Comparison of ENCODE assay signal across 7 cellular contexts in genomic region chr7:44607141-44608068, GRCh38. TPM values are rescaled to one million over a fixed set of nuclear protein-coding genes. Genes with fewer than 3 reads are reported as not detected.
A peak's percentile ranks its signal among the peaks of the same experiment; 100 is the strongest.
DNase-seq lines count a peak whose midpoint lies in the region; ATAC-seq and TF ChIP-seq lines count a peak whose summit lies in the region.

No MANE protein-coding gene starts in this region.

- H3K4me2 ChIP-seq in HCT116 (ENCODE audit: low read length), result peak overlapping the region; percentile 72

- H3K4me1 ChIP-seq in HCT116 (ENCODE audit: control insufficient read depth in 1 of 2, insufficient read depth in 2 of 2, low read length in 2 of 2) (peaks cover 17 to 32% of the 10 kb centered on the region in 2 experiments), right cardiac atrium (ENCODE audit: control insufficient read depth, insufficient read depth, low read length) (no peaks in the 10 kb centered on the region), spleen (peaks cover 26 to 72% (median 49%) of the 10 kb centered on the region in 6 donors)

- POLR2A ChIA-PET in HCT116 (lab: Charles Lee), result interaction anchor here (0.7 to 2.3 kb wide), 9 partner anchors 7 to 241 kb away, joined by 3 to 14 read pairs (median 5); partner anchors contain the start of gene H2AZ2
- POLR2A ChIA-PET in T-cell (lab: Charles Lee), result interaction anchor here in 1 of 2 donors (0.5 to 3.1 kb wide), 10 partner anchors 13 to 503 kb away, joined by 3 to 26 read pairs (median 9); partner anchors contain the start of genes PURB and TMED4

- intact Hi-C loops in HCT116 (cut with micrococcal nuclease), result loop anchor here (5.0 kb wide), 1 partner anchor 140 kb away; the partner anchor contains the start of gene ZMIZ2
- intact Hi-C loops in right cardiac atrium (cut with DNase I), result no loop called here
- intact Hi-C loops in spleen (cut with DNase I; ENCODE audit: low total_unique reads), result loop anchor here (10.0 kb wide), 1 partner anchor 137 kb away; the partner anchor contains the start of gene ZMIZ2

- no peaks in the 10 kb centered on the region for H4K20me1 ChIP-seq in HCT116 (ENCODE audit: insufficient read depth)

- H3K27me3 ChIP-seq in HCT116 (ENCODE audit: insufficient read depth, low read length) (no peaks in the 10 kb centered on the region), right cardiac atrium (ENCODE audit: control insufficient read depth, insufficient read depth) (no peaks in the 10 kb centered on the region), spleen (replicated peaks in 1 of 7) (no peaks in the 10 kb centered on the region)

- H3K79me2 ChIP-seq in HCT116 (ENCODE audit: insufficient read depth, low read length), result peaks cover 54% of the 10 kb centered on the region

- H3K4me3 ChIP-seq in HCT116 (replicated peaks in 1 of 2; ENCODE audit: low read depth in 1 of 2, low read length in 2 of 2) (peak overlapping the region; percentile 52 to 68), right cardiac atrium (ENCODE audit: low read length) (peak overlapping the region; percentile 79), spleen (peak overlapping the region; percentile 58 to 86 (median 68))

- ATAC-seq in HCT116 (no peak), T-cell (replicated peaks in 1 of 4) (peak in 3 of 4 experiments; percentile 12 to 17 (median 12)), right cardiac atrium (no peak), HG03520 (IDR thresholded peaks at IDR 0.05; ENCODE audit: unreplicated experiment) (no peak)

- no peak for TF ChIP-seq POLR2A in HCT116 (IDR thresholded peaks at IDR 0.05; ENCODE audit: borderline replicate concordance, extremely low read depth, insufficient read depth, insufficient read length)
- no peak for TF ChIP-seq POLR2A in spleen (IDR thresholded peaks at IDR 0.05)

- H3K9ac ChIP-seq in HCT116 (ENCODE audit: low read length), result peak overlapping the region; percentile 68

- TF ChIP-seq CTCF in HCT116 (IDR thresholded peaks at IDR 0.05 in 2 of 3, conservative IDR thresholded peaks at IDR 0.05 in 1 of 3; ENCODE audit: borderline replicate concordance in 1 of 3, insufficient read depth in 1 of 3, low read depth in 2 of 3, low read length in 2 of 3) (no peak), spleen (IDR thresholded peaks at IDR 0.05 in 8 of 11, conservative IDR thresholded peaks at IDR 0.05 in 3 of 11) (no peak)

- H3K27ac Mint-ChIP-seq in T-cell, result peak overlapping the region; percentile 98 to 99

- no peak for TF ChIP-seq RAD21 in HCT116 (IDR thresholded peaks at IDR 0.05; ENCODE audit: low read depth)

- H3K9me2 ChIP-seq in HCT116 (ENCODE audit: insufficient read depth), result no peaks in the 10 kb centered on the region

- H2AFZ ChIP-seq in HCT116 (ENCODE audit: low read depth, low read length, poor library complexity, severe bottlenecking), result no peak overlapping the region

- no peaks in the 10 kb centered on the region for H3K36me3 ChIP-seq in HCT116 (ENCODE audit: control insufficient read depth in 1 of 2, insufficient read depth in 2 of 2, low read length in 2 of 2)
- H3K36me3 ChIP-seq in spleen, result peaks cover 0 to 12% (median 0%) of the 10 kb centered on the region in 6 donors

- H3K4me1 Mint-ChIP-seq in T-cell, result peaks cover 44 to 56% (median 55%) of the 10 kb centered on the region in 3 donors

- RAD21 ChIA-PET in HCT116 (lab: Charles Lee; ENCODE audit: low non-redundant PET in 1 of 2, low total read pairs in 2 of 2, uncharacterized antibody in 2 of 2, unreplicated experiment in 2 of 2), result interaction anchor here in 1 of 2 experiments (0.6 kb wide), 1 partner anchor 374 kb away, joined by 3 read pairs; no protein-coding TSS in a partner anchor

- DNase-seq in HCT116 (ENCODE audit: low read depth, low spot score) (no peak), T-cell (no peak), right cardiac atrium (no peak), spleen (no peak), anterior cingulate cortex (lab: John Stamatoyannopoulos, UW) (no peak), NCI-H82 treated with DMSO at 0.1 percent for 48 hours (lab: John Stamatoyannopoulos, UW; ENCODE audit: unreplicated experiment) (no peak)

- H3K27ac ChIP-seq in HCT116 (ENCODE audit: low read depth, low read length) (peak overlapping the region; percentile 88), right cardiac atrium (ENCODE audit: low read length) (peak overlapping the region; percentile 94), spleen (peak overlapping the region; percentile 97 to 100 (median 99))

- H3K36me3 Mint-ChIP-seq in T-cell, result peaks cover 9% of the 10 kb centered on the region

- no peaks in the 10 kb centered on the region for H3K27me3 Mint-ChIP-seq in T-cell

- CTCF ChIA-PET in HCT116 (lab: Charles Lee), result no interaction called here
- CTCF ChIA-PET in T-cell (lab: Charles Lee), result interaction anchor here in 1 of 2 donors (1.5 to 2.6 kb wide), 4 partner anchors 24 to 32 kb away, joined by 4 to 14 read pairs (median 8); no protein-coding TSS in a partner anchor

- TSS peak; percentile 78 for BruUV-seq in HCT116 (replicated peaks; lab: Mats Ljungman, UMichigan)

- H3K4me3 Mint-ChIP-seq in T-cell, result peak overlapping the region; percentile 85 to 98 (median 97)

- no peaks in the 10 kb centered on the region for H3K9me3 Mint-ChIP-seq in T-cell

- WGBS in right cardiac atrium, result 48% methylated on average over 35 of the region's 35 CpGs
- WGBS in spleen, 5 donors, result 46 to 49% (median 47%) methylated on average over 35 of the region's 35 CpGs

- no peaks in the 10 kb centered on the region for H3K9me3 ChIP-seq in HCT116 (ENCODE audit: control insufficient read depth in 1 of 2, insufficient read depth in 1 of 2, low read depth in 1 of 2, low read length in 2 of 2)
- no peaks in the 10 kb centered on the region for H3K9me3 ChIP-seq in right cardiac atrium (ENCODE audit: control insufficient read depth, low read length)
- no peaks in the 10 kb centered on the region for H3K9me3 ChIP-seq in spleen

TF ChIP-seq in HCT116, 20 proteins besides CTCF, POLR2A, EP300 and RAD21:
- TF ChIP-seq POLR2AphosphoS5 (IDR thresholded peaks at IDR 0.05; ENCODE audit: low read depth, low read length) (no peak), YY1 (IDR thresholded peaks at IDR 0.05; ENCODE audit: extremely low read depth, insufficient replicate concordance, low read depth, low read length) (no peak), SP1 (IDR thresholded peaks at IDR 0.05; ENCODE audit: low read depth) (no peak), EGR1 (IDR thresholded peaks at IDR 0.05; ENCODE audit: low read depth) (0 out of 2 replicates have a peak, but pooled peaks have one; percentile 21), EZH2 (IDR thresholded peaks at IDR 0.05) (no peak), EZH2phosphoT487 (IDR thresholded peaks at IDR 0.05; ENCODE audit: borderline replicate concordance) (no peak)

RNA-seq across cellular contexts. Expression of gene OGDH, which starts 1.0 kb away (rescaled TPM):
- total RNA-seq in HCT116 (2021; ENCODE audit: unreplicated experiment) (69.1 TPM), T-cell (100 to 1,000 TPM in 3 of 5 donors, 10 to 100 TPM in 2; 58.9 to 113 (median 108) TPM), right cardiac atrium (100 to 1,000 TPM; 347 to 406 (median 380) TPM), spleen (100 to 1,000 TPM in 2 of 7 donors, 10 to 100 TPM in 5; 78.2 to 120 (median 91.6) TPM)
- polyA plus RNA-seq in HCT116 (2012), result 58.9 and 60.7 TPM in 2 replicates
- polyA plus RNA-seq in right cardiac atrium (168 TPM), spleen (10 to 100 TPM; 15.7 to 32.3 (median 15.9) TPM)

RNA-seq across cellular contexts. Expression of gene TMED4, which starts 25.4 kb away (rescaled TPM):
- total RNA-seq in HCT116 (2021; ENCODE audit: unreplicated experiment) (67.3 TPM), T-cell (100 to 1,000 TPM in 1 of 5 donors, 10 to 100 TPM in 4; 84.5 to 106 (median 93.1) TPM), right cardiac atrium (10 to 100 TPM; 63.2 to 75.2 (median 66.6) TPM), spleen (100 to 1,000 TPM in 2 of 7 donors, 10 to 100 TPM in 5; 55.4 to 105 (median 66.6) TPM)
- 71.0 and 78.4 TPM in 2 replicates for polyA plus RNA-seq in HCT116 (2012)
- polyA plus RNA-seq in right cardiac atrium (63.9 TPM), spleen (10 to 100 TPM; 26.1 to 34.7 (median 28.7) TPM)

RNA-seq across cellular contexts. Expression of gene DDX56, which starts 33.7 kb away (rescaled TPM):
- 119 TPM for total RNA-seq in HCT116 (2021; ENCODE audit: unreplicated experiment)
- polyA plus RNA-seq in HCT116 (2012), result 75.8 and 99.0 TPM in 2 replicates
- 100 to 1,000 TPM in 4 of 5 donors, 10 to 100 TPM in 1; 97.5 to 118 (median 107) TPM for total RNA-seq in T-cell
- total RNA-seq in right cardiac atrium, result 10 to 100 TPM; 23.4 to 35.5 (median 28.2) TPM
- 24.1 TPM for polyA plus RNA-seq in right cardiac atrium
- 10 to 100 TPM; 56.1 to 78.9 (median 60.9) TPM for total RNA-seq in spleen
- 100 to 1,000 TPM in 2 of 3 donors, 10 to 100 TPM in 1; 70.0 to 130 (median 105) TPM for polyA plus RNA-seq in spleen

Comparison
In these comparisons a context has a peak if more than half of its experiments do, and no peak if none do; other contexts are left out.
1. ATAC-seq: peak in T-cell (3 of 4); none in HCT116 (single experiment), right cardiac atrium (0 of 2) and HG03520 (single experiment).
2. intact Hi-C loops: an anchor here in HCT116 (5.0 kb wide) and spleen (10.0 kb wide); none called in right cardiac atrium.
3. Peak in every context shown above with its lines, with median percentiles within 50 percentile points of each other: H3K27ac ChIP-seq and H3K4me3 ChIP-seq.